ENCODE assay signal across 14 cellular contexts in the genomic region with DNA sequence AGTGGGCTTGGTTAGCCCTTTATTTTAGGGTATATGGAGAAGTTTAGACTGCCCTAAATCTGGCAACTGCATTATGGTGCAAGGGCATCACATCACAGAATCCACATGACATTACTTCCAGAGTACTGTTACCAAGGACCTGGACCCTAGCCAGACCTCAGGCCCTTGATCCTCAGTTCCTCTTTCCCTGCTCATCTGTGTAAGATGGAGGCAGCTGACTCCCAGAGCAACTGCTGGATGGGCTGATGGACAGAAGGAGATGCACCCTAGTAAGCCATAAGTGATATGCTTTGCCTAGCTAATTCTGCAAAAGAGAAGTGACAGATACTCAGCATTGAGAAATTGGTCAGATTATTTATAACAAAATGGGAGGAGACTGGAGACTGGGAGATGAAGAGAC.
"Had no signal": no experiment of that assay in that cellular context is flagged by ENCODE, and none has a peak within 500 bp of the region (broad histone marks: within the 10 kb centered on the region; RNA-seq: fewer than 3 reads in every experiment).

No MANE protein-coding gene starts in this region.

- H3K9me3 ChIP-seq: gastroesophageal sphincter, ovary, tibial artery, uterus had no signal

- H3K36me3 ChIP-seq: gastroesophageal sphincter, ovary, tibial artery, uterus had no signal

- ATAC-seq: activated CD8-positive, alpha-beta memory T cell treated with anti-CD3 and anti-CD28 coated beads, Interleukin-2, amount 10 ng/mL, durations not matched to agents 7 days and 5 days; gastroesophageal sphincter; left cardiac atrium; stimulated activated memory B cell treated with anti-CD40 and anti-IgM and Interleukin-4, amounts not matched to agents 10 μg/mL and 1 μg/mL and 100 μg/mL, for 72 hours had no signal

- DNase-seq: activated CD4-positive, alpha-beta memory T cell treated with anti-CD3 and anti-CD28 coated beads for 36 hours; activated CD8-positive, alpha-beta memory T cell treated with anti-CD3 and anti-CD28 coated beads, Interleukin-2, amount 10 ng/mL, durations not matched to agents 7 days and 5 days; activated naive CD4-positive, alpha-beta T cell treated with anti-CD3 and anti-CD28 coated beads, Interleukin-2, amount 10 ng/mL, durations not matched to agents 7 days and 5 days; activated T-cell treated with anti-CD3 and anti-CD28 coated beads, Interleukin-2, amount 50 U/mL, for 1 hour; left cardiac atrium; naive B cell; ovary; T1000; uterus had no signal

- H3K27ac ChIP-seq: epithelial cell of prostate, gastroesophageal sphincter, ovary, tibial artery, uterus, VCaP had no signal

- H3K4me3 ChIP-seq: gastroesophageal sphincter, ovary, tibial artery, uterus had no signal

- H3K27me3 ChIP-seq: gastroesophageal sphincter, ovary, tibial artery, uterus had no signal

- H3K4me1 ChIP-seq: gastroesophageal sphincter, uterus had no signal
